Comparison of ENCODE assay signal across 8 cellular contexts in genomic region chr2:40256649-40257048, GRCh38.
DNase-seq lines count a peak whose midpoint lies in the region; ATAC-seq and TF ChIP-seq lines count a peak whose summit lies in the region.

No MANE protein-coding gene starts in this region.

- TF ChIP-seq CTCF in epithelial cell of proximal tubule (conservative IDR thresholded peaks at IDR 0.05; ENCODE audit: low read depth, low read length), result peak; percentile 52

- DNase-seq in AG08395 (ENCODE audit: low spot score) (peak; percentile 17), ELR (ENCODE audit: low read depth) (peak; percentile 58), NCI-H2227 (lab: John Stamatoyannopoulos, UW; ENCODE audit: unreplicated experiment) (peak; percentile 52), epithelial cell of proximal tubule (ENCODE audit: low read depth) (no peak)
- no peak for DNase-seq in activated CD8-positive, alpha-beta memory T cell treated with anti-CD3 and anti-CD28 coated beads, Interleukin-2, amount 50 U/mL, for 48 hours
- DNase-seq in activated CD8-positive, alpha-beta memory T cell treated with anti-CD3 and anti-CD28 coated beads, Interleukin-2, amount 50 U/mL, for 4 hours, result no peak
- DNase-seq in natural killer cell treated with Interleukin-12 subunit alpha and Interleukin-12 subunit beta and Interleukin-15 and Interleukin-18, amount 100 ng/mL, for 72 hours (ENCODE audit: low spot score), result no peak

- no peak overlapping the region for H3K4me3 ChIP-seq in epithelial cell of proximal tubule (ENCODE audit: low read depth, low read length)

- no peaks in the 10 kb centered on the region for H3K36me3 Mint-ChIP-seq in natural killer cell treated with Interleukin-12 subunit alpha and Interleukin-12 subunit beta and Interleukin-15 and Interleukin-18, amount 100 ng/mL, for 72 hours

- H3K4me1 Mint-ChIP-seq in natural killer cell treated with Interleukin-12 subunit alpha and Interleukin-12 subunit beta and Interleukin-15 and Interleukin-18, amount 100 ng/mL, for 72 hours (ENCODE audit: low read depth in 2 of 2), result no peaks in the 10 kb centered on the region

- H3K27ac Mint-ChIP-seq in natural killer cell treated with Interleukin-12 subunit alpha and Interleukin-12 subunit beta and Interleukin-15 and Interleukin-18, amount 100 ng/mL, for 72 hours, result no peak overlapping the region

- no peak overlapping the region for H3K4me3 Mint-ChIP-seq in natural killer cell treated with Interleukin-12 subunit alpha and Interleukin-12 subunit beta and Interleukin-15 and Interleukin-18, amount 100 ng/mL, for 72 hours

- H3K9me3 Mint-ChIP-seq in natural killer cell treated with Interleukin-12 subunit alpha and Interleukin-12 subunit beta and Interleukin-15 and Interleukin-18, amount 100 ng/mL, for 72 hours, result peaks cover 10% of the 10 kb centered on the region

- no peak for ATAC-seq in HG03280 (IDR thresholded peaks at IDR 0.05; ENCODE audit: unreplicated experiment)
- no peak for ATAC-seq in natural killer cell treated with Interleukin-12 subunit alpha and Interleukin-12 subunit beta and Interleukin-15 and Interleukin-18, amount 100 ng/mL, for 72 hours

- H3K27me3 Mint-ChIP-seq in natural killer cell treated with Interleukin-12 subunit alpha and Interleukin-12 subunit beta and Interleukin-15 and Interleukin-18, amount 100 ng/mL, for 72 hours, result no peaks in the 10 kb centered on the region

Comparison
In these comparisons a context has a peak if more than half of its experiments do, and no peak if none do; other contexts are left out.
1. DNase-seq: peak in AG08395 (single experiment), ELR (single experiment) and NCI-H2227 (single experiment); none in epithelial cell of proximal tubule (single experiment), activated CD8-positive, alpha-beta memory T cell treated with anti-CD3 and anti-CD28 coated beads, Interleukin-2, amount 50 U/mL, for 48 hours (single experiment), activated CD8-positive, alpha-beta memory T cell treated with anti-CD3 and anti-CD28 coated beads, Interleukin-2, amount 50 U/mL, for 4 hours (single experiment) and natural killer cell treated with Interleukin-12 subunit alpha and Interleukin-12 subunit beta and Interleukin-15 and Interleukin-18, amount 100 ng/mL, for 72 hours (single experiment).